Comparison of ENCODE assay signal across 1 cellular context in the genomic region with DNA sequence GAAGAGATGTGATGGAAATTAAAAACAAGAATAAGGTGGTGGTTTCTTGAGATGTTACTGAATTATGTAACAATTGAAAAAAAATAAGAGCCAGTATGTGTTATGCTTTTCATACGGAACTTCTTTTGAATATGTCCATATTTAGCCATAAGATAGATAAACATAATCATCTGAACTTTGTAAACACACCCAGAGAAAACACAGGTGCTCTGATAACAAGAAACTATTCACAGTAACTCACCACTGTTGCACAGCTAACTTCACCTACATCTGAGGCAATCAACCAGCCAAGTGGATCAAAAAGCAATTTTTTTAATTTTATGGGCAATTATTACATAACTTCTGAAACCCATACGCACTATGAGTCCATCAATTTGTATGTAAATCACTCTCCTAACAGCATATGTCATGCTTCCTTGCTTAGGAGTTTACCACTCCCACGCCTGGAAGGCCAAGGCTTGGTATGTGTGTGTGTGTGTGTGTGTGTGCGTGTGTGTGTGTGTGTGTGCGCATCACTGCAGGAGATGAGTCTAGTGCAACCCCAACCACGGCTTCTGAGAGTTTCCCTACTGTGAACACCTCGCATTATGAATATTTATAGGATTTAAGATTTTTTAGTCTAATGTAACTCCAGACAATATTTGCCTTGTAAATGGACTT.
TF ChIP-seq lines count a peak whose summit lies in the region.

No MANE protein-coding gene starts in this region.

TF ChIP-seq in SK-N-SH, 30 proteins besides CTCF, POLR2A, EP300 and RAD21 (continued from another document):
- TF ChIP-seq, protein P1, sequence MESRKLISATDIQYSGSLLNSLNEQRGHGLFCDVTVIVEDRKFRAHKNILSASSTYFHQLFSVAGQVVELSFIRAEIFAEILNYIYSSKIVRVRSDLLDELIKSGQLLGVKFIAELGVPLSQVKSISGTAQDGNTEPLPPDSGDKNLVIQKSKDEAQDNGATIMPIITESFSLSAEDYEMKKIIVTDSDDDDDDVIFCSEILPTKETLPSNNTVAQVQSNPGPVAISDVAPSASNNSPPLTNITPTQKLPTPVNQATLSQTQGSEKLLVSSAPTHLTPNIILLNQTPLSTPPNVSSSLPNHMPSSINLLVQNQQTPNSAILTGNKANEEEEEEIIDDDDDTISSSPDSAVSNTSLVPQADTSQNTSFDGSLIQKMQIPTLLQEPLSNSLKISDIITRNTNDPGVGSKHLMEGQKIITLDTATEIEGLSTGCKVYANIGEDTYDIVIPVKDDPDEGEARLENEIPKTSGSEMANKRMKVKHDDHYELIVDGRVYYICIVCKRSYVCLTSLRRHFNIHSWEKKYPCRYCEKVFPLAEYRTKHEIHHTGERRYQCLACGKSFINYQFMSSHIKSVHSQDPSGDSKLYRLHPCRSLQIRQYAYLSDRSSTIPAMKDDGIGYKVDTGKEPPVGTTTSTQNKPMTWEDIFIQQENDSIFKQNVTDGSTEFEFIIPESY (IDR thresholded peaks at IDR 0.05; ENCODE audit: borderline replicate concordance, low read depth), result no peak
